13 cellular contexts compared by ENCODE assay signal in genomic region chr1:84913025-84913892, GRCh38. TPM values are rescaled to one million over a fixed set of nuclear protein-coding genes. Genes with fewer than 3 reads are reported as not detected.
DNase-seq lines count a peak whose midpoint lies in the region; ATAC-seq, FAIRE-seq and TF ChIP-seq lines count a peak whose summit lies in the region.
"Had no signal": no experiment of that assay in that cellular context is flagged by ENCODE, and none has a peak within 500 bp of the region (broad histone marks: within the 10 kb centered on the region; RNA-seq: fewer than 3 reads in every experiment).

No MANE protein-coding gene starts in this region.

- WGBS in pancreas, 2 donors: 6 to 9% methylated on average over 6 of the region's 6 CpGs

- intact Hi-C loops in pancreas (cut with DNase I): no loop called here

- H3K36me3 Mint-ChIP-seq in WTC11: no peaks in the 10 kb centered on the region
- H3K36me3 Mint-ChIP-seq: activated naive CD4-positive, alpha-beta T cell treated with anti-CD3 and anti-CD28 coated beads, Interleukin-2, amount 50 U/mL, for 24 hours; T-cell had no signal

- peaks cover 8% of the 10 kb centered on the region for H3K4me1 ChIP-seq in endocrine pancreas (ENCODE audit: control insufficient read depth, insufficient read depth, low read length)
- peaks cover 9 to 15% (median 14%) of the 10 kb centered on the region in 3 donors for H3K4me1 ChIP-seq in pancreas

- peaks cover 4% of the 10 kb centered on the region; the same call in 1 of the 2 replicates for H3K9me3 Mint-ChIP-seq in WTC11
- H3K9me3 Mint-ChIP-seq: activated CD4-positive, alpha-beta memory T cell treated with anti-CD3 and anti-CD28 coated beads, Interleukin-2, amount 10 ng/mL, durations not matched to agents 7 days and 5 days; activated naive CD4-positive, alpha-beta T cell treated with anti-CD3 and anti-CD28 coated beads, Interleukin-2, amount 50 U/mL, for 24 hours; T-cell had no signal

- no peaks in the 10 kb centered on the region for H3K9me3 ChIP-seq in endocrine pancreas (ENCODE audit: control insufficient read depth, low read length)
- H3K9me3 ChIP-seq in pancreas: no peaks in the 10 kb centered on the region
- H3K9me3 ChIP-seq in MG63: no peaks in the 10 kb centered on the region

- peak; percentile 39 for FAIRE-seq in pancreas (lab: Jason Lieb, UNC)

- H3K4me3 ChIP-seq in endocrine pancreas (ENCODE audit: control insufficient read depth, insufficient read depth, low read length) (peak overlapping the region; percentile 61), pancreas (peak overlapping the region in 1 of 4 donors; percentile 14), MG63 (no peak overlapping the region)

- H3K27me3 ChIP-seq in endocrine pancreas (ENCODE audit: control insufficient read depth, insufficient read depth, low read length) (no peaks in the 10 kb centered on the region), pancreas (no peaks in the 10 kb centered on the region), MG63 (no peaks in the 10 kb centered on the region)

- no peaks in the 10 kb centered on the region for H3K27me3 Mint-ChIP-seq in WTC11 (ENCODE audit: low read depth)
- H3K27me3 Mint-ChIP-seq: activated naive CD4-positive, alpha-beta T cell treated with anti-CD3 and anti-CD28 coated beads, Interleukin-2, amount 50 U/mL, for 24 hours; T-cell had no signal

- H3K27ac ChIP-seq in pancreas: peak overlapping the region; percentile 49 to 84 (median 64)

- H3K36me3 ChIP-seq in endocrine pancreas (ENCODE audit: control insufficient read depth, insufficient read depth, low read length) (no peaks in the 10 kb centered on the region), pancreas (no peaks in the 10 kb centered on the region), MG63 (no peaks in the 10 kb centered on the region)

- POLR2A ChIA-PET in WTC11 (lab: Charles Lee): interaction anchor here (0.9 kb wide), 1 partner anchor 19 kb away, joined by 4 read pairs; no protein-coding TSS in a partner anchor

- H3K27ac Mint-ChIP-seq in WTC11: no peak overlapping the region
- H3K27ac Mint-ChIP-seq: activated CD4-positive, alpha-beta memory T cell treated with anti-CD3 and anti-CD28 coated beads, Interleukin-2, amount 10 ng/mL, durations not matched to agents 7 days and 5 days; naive thymus-derived CD4-positive, alpha-beta T cell; T-cell had no signal

- CTCF ChIA-PET in WTC11 (lab: Charles Lee): interaction anchor here (1.4 kb wide), 1 partner anchor 131 kb away, joined by 3 read pairs; no protein-coding TSS in a partner anchor

- no peak overlapping the region for H3K9ac ChIP-seq in endocrine pancreas (ENCODE audit: control insufficient read depth, insufficient read depth, low read length)

- no peak overlapping the region for H3K4me3 Mint-ChIP-seq in WTC11
- H3K4me3 Mint-ChIP-seq: activated CD4-positive, alpha-beta memory T cell treated with anti-CD3 and anti-CD28 coated beads, Interleukin-2, amount 10 ng/mL, durations not matched to agents 7 days and 5 days; activated naive CD4-positive, alpha-beta T cell treated with anti-CD3 and anti-CD28 coated beads, Interleukin-2, amount 50 U/mL, for 24 hours; naive thymus-derived CD4-positive, alpha-beta T cell; T-cell had no signal

- ATAC-seq in pancreas (peak; percentile 99 to 100 (median 99)), WTC11 (no peak)
- ATAC-seq: naive thymus-derived CD4-positive, alpha-beta T cell; T-cell had no signal

- DNase-seq in DMS53 (lab: John Stamatoyannopoulos, UW): peak; percentile 23
- DNase-seq in DMS53 treated with DMSO at 0.1 percent for 48 hours (lab: John Stamatoyannopoulos, UW; ENCODE audit: unreplicated experiment): no peak
- DNase-seq in NCI-H510A (lab: John Stamatoyannopoulos, UW): peak; percentile 19
- DNase-seq in pancreas: peak in 4 of 6 donors; percentile 31 to 72 (median 66)
- DNase-seq in WTC11 (ENCODE audit: low spot score): no peak
- no peak for DNase-seq in cortex of kidney (lab: John Stamatoyannopoulos, UW)
- no peak for DNase-seq in MG63
- DNase-seq: 8988T; activated CD4-positive, alpha-beta memory T cell treated with anti-CD3 and anti-CD28 coated beads, Interleukin-2, amount 10 ng/mL, durations not matched to agents 7 days and 5 days; naive thymus-derived CD4-positive, alpha-beta T cell; T-cell had no signal

- no peaks in the 10 kb centered on the region for H3K4me1 Mint-ChIP-seq in WTC11
- H3K4me1 Mint-ChIP-seq: activated CD4-positive, alpha-beta memory T cell treated with anti-CD3 and anti-CD28 coated beads, Interleukin-2, amount 10 ng/mL, durations not matched to agents 7 days and 5 days; activated naive CD4-positive, alpha-beta T cell treated with anti-CD3 and anti-CD28 coated beads, Interleukin-2, amount 50 U/mL, for 24 hours; T-cell had no signal

- no peak for TF ChIP-seq CTCF in pancreas (IDR thresholded peaks at IDR 0.05)
- TF ChIP-seq CTCF in WTC11 (IDR thresholded peaks at IDR 0.05): no peak

TF ChIP-seq in WTC11, 78 proteins besides CTCF, POLR2A, EP300 and RAD21 (continues in another document):
- no peak for TF ChIP-seq ZNF219 (CRISPR knock-in tag; IDR thresholded peaks at IDR 0.05; ENCODE audit: borderline replicate concordance)
- TF ChIP-seq, protein P1, sequence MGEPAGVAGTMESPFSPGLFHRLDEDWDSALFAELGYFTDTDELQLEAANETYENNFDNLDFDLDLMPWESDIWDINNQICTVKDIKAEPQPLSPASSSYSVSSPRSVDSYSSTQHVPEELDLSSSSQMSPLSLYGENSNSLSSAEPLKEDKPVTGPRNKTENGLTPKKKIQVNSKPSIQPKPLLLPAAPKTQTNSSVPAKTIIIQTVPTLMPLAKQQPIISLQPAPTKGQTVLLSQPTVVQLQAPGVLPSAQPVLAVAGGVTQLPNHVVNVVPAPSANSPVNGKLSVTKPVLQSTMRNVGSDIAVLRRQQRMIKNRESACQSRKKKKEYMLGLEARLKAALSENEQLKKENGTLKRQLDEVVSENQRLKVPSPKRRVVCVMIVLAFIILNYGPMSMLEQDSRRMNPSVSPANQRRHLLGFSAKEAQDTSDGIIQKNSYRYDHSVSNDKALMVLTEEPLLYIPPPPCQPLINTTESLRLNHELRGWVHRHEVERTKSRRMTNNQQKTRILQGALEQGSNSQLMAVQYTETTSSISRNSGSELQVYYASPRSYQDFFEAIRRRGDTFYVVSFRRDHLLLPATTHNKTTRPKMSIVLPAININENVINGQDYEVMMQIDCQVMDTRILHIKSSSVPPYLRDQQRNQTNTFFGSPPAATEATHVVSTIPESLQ (CRISPR knock-in tag; IDR thresholded peaks at IDR 0.05): no peak
- TF ChIP-seq, protein P2, sequence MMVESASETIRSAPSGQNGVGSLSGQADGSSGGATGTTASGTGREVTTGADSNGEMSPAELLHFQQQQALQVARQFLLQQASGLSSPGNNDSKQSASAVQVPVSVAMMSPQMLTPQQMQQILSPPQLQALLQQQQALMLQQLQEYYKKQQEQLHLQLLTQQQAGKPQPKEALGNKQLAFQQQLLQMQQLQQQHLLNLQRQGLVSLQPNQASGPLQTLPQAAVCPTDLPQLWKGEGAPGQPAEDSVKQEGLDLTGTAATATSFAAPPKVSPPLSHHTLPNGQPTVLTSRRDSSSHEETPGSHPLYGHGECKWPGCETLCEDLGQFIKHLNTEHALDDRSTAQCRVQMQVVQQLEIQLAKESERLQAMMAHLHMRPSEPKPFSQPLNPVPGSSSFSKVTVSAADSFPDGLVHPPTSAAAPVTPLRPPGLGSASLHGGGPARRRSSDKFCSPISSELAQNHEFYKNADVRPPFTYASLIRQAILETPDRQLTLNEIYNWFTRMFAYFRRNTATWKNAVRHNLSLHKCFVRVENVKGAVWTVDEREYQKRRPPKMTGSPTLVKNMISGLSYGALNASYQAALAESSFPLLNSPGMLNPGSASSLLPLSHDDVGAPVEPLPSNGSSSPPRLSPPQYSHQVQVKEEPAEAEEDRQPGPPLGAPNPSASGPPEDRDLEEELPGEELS (CRISPR knock-in tag; IDR thresholded peaks at IDR 0.05): no peak
- no peak for TF ChIP-seq CREM (CRISPR knock-in tag; IDR thresholded peaks at IDR 0.05)
- TF ChIP-seq, protein P3, sequence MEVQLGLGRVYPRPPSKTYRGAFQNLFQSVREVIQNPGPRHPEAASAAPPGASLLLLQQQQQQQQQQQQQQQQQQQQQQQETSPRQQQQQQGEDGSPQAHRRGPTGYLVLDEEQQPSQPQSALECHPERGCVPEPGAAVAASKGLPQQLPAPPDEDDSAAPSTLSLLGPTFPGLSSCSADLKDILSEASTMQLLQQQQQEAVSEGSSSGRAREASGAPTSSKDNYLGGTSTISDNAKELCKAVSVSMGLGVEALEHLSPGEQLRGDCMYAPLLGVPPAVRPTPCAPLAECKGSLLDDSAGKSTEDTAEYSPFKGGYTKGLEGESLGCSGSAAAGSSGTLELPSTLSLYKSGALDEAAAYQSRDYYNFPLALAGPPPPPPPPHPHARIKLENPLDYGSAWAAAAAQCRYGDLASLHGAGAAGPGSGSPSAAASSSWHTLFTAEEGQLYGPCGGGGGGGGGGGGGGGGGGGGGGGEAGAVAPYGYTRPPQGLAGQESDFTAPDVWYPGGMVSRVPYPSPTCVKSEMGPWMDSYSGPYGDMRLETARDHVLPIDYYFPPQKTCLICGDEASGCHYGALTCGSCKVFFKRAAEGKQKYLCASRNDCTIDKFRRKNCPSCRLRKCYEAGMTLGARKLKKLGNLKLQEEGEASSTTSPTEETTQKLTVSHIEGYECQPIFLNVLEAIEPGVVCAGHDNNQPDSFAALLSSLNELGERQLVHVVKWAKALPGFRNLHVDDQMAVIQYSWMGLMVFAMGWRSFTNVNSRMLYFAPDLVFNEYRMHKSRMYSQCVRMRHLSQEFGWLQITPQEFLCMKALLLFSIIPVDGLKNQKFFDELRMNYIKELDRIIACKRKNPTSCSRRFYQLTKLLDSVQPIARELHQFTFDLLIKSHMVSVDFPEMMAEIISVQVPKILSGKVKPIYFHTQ (CRISPR knock-in tag; IDR thresholded peaks at IDR 0.05): no peak
- TF ChIP-seq CDX4 (CRISPR knock-in tag; IDR thresholded peaks at IDR 0.05; ENCODE audit: borderline replicate concordance): no peak

RNA-seq across cellular contexts. Expression of gene LPAR3, which starts 20.3 kb away (rescaled TPM):
- total RNA-seq in pancreas: 10 to 100 TPM in 4 of 6 donors, 1 to 10 TPM in 2; 7.8 to 19.5 (median 12.7) TPM
- polyA plus RNA-seq in pancreas: 1 to 10 TPM; 1.4 to 2.1 TPM
- total RNA-seq in WTC11 (2021): 26.8 to 33.3 TPM (median 27.6 TPM) in 3 replicates
- total RNA-seq in MG63 (2014; rRNA removed; shearing (Covaris generic); ENCODE audit: low replicate concordance): 0.07 and 7.3 TPM in 2 replicates

Comparison
In these comparisons a context has a peak if more than half of its experiments do, and no peak if none do; other contexts are left out.
1. DNase-seq: peak in DMS53 (single experiment), NCI-H510A (single experiment) and pancreas (4 of 6); none in DMS53 treated with DMSO at 0.1 percent for 48 hours (single experiment), WTC11 (single experiment), cortex of kidney (single experiment) and MG63 (single experiment).